In the genomic region with DNA sequence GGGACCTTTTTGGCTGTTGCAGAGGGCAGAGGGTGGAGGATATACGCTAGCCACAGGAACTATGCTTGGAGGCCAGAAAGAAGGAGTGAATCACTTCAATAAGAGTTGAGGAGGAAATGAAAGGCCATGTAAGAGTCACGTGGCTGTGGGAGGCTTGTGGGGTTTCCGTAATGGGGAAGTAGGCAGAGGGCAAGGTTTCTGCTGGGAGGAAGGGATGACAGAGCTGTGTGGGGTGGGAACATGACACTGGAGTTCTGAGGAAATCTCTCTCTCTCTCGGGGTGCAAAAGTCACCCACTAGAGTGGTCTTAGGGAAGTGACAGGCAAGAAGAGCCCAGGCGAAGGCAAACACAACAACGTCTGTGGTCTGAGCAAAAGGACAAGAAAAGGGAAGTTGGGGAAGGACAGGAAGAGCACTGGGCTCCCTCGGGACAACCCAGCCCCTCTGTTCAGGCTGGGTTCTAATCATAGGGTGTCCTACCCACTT, we compare ENCODE assay signal across 8 cellular contexts. TPM values are rescaled to one million over a fixed set of nuclear protein-coding genes. Genes with fewer than 3 reads are reported as not detected.
A peak's percentile ranks its signal among the peaks of the same experiment; 100 is the strongest.
DNase-seq lines count a peak whose midpoint lies in the region; ATAC-seq and TF ChIP-seq lines count a peak whose summit lies in the region.

No MANE protein-coding gene starts in this region.

- peak; percentile 71 for ATAC-seq in GM21381 (IDR thresholded peaks at IDR 0.05; ENCODE audit: unreplicated experiment)
- peak; percentile 55 for ATAC-seq in HG03558 (IDR thresholded peaks at IDR 0.05; ENCODE audit: extremely low read depth, unreplicated experiment)
- ATAC-seq in natural killer cell: peak; percentile 42 to 70 (median 52)

- H3K9me3 Mint-ChIP-seq in activated T-helper 1 cell treated with anti-CD3 and anti-CD28 coated beads, Interleukin-12 subunit alpha, Interleukin-12 subunit beta, Interleukin-2, Interleukin-4 antibody, amounts not matched to agents 30 ng/mL and 10 ng/mL and 1 ng/mL, durations not matched to agents 14 hours and 24 hours and 36 hours: peaks cover 4% of the 10 kb centered on the region
- H3K9me3 Mint-ChIP-seq in natural killer cell: no peaks in the 10 kb centered on the region
- H3K9me3 Mint-ChIP-seq in CD8-positive, alpha-beta memory T cell: peaks cover 0 to 16% (median 10%) of the 10 kb centered on the region in 5 donors

- H3K9me3 ChIP-seq in CD8-positive, alpha-beta memory T cell (ENCODE audit: low read length): no peaks in the 10 kb centered on the region

- POLR2A ChIA-PET in CD8-positive, alpha-beta memory T cell (lab: Charles Lee): no interaction called here

- peaks cover 5% of the 10 kb centered on the region for H3K27me3 Mint-ChIP-seq in activated T-helper 1 cell treated with anti-CD3 and anti-CD28 coated beads, Interleukin-12 subunit alpha, Interleukin-12 subunit beta, Interleukin-2, Interleukin-4 antibody, amounts not matched to agents 30 ng/mL and 10 ng/mL and 1 ng/mL, durations not matched to agents 14 hours and 24 hours and 36 hours (ENCODE audit: insufficient read depth)
- peaks cover 8 to 37% of the 10 kb centered on the region in 2 donors for H3K27me3 Mint-ChIP-seq in natural killer cell (ENCODE audit: low read depth in 2 of 2)
- peaks cover 14 to 43% of the 10 kb centered on the region in 2 donors for H3K27me3 Mint-ChIP-seq in CD8-positive, alpha-beta memory T cell

- peaks cover 21% of the 10 kb centered on the region for H3K4me1 Mint-ChIP-seq in activated T-helper 1 cell treated with anti-CD3 and anti-CD28 coated beads, Interleukin-12 subunit alpha, Interleukin-12 subunit beta, Interleukin-2, Interleukin-4 antibody, amounts not matched to agents 30 ng/mL and 10 ng/mL and 1 ng/mL, durations not matched to agents 14 hours and 24 hours and 36 hours (ENCODE audit: low read depth)
- peaks cover 10 to 23% of the 10 kb centered on the region in 2 donors for H3K4me1 Mint-ChIP-seq in natural killer cell
- H3K4me1 Mint-ChIP-seq in CD8-positive, alpha-beta memory T cell: peaks cover 9 to 11% (median 10%) of the 10 kb centered on the region in 3 donors

- no peaks in the 10 kb centered on the region for H3K36me3 Mint-ChIP-seq in activated T-helper 1 cell treated with anti-CD3 and anti-CD28 coated beads, Interleukin-12 subunit alpha, Interleukin-12 subunit beta, Interleukin-2, Interleukin-4 antibody, amounts not matched to agents 30 ng/mL and 10 ng/mL and 1 ng/mL, durations not matched to agents 14 hours and 24 hours and 36 hours (ENCODE audit: low read depth)
- H3K36me3 Mint-ChIP-seq in natural killer cell: no peaks in the 10 kb centered on the region
- peaks cover 0 to 4% (median 0%) of the 10 kb centered on the region in 3 donors for H3K36me3 Mint-ChIP-seq in CD8-positive, alpha-beta memory T cell

- intact Hi-C loops in activated T-helper 1 cell treated with anti-CD3 and anti-CD28 coated beads, Interleukin-12 subunit alpha, Interleukin-12 subunit beta, Interleukin-2, Interleukin-4 antibody, amounts not matched to agents 30 ng/mL and 10 ng/mL and 1 ng/mL, durations not matched to agents 14 hours and 24 hours and 36 hours (cut with micrococcal nuclease): loop anchor here (1.0 to 2.0 kb wide), 2 partner anchors 48 to 723 kb away; partner anchors contain the start of gene IFI16
- intact Hi-C loops in natural killer cell (cut with micrococcal nuclease): no loop called here

- no peaks in the 10 kb centered on the region for H3K4me1 ChIP-seq in CD8-positive, alpha-beta memory T cell (ENCODE audit: insufficient read depth, low read length)

- no peaks in the 10 kb centered on the region for H3K27me3 ChIP-seq in CD8-positive, alpha-beta memory T cell (ENCODE audit: insufficient read depth, low read length, poor library complexity, severe bottlenecking)

- no peak overlapping the region for H3K27ac ChIP-seq in CD8-positive, alpha-beta memory T cell (ENCODE audit: low read depth, low read length)

- H3K4me3 ChIP-seq in CD8-positive, alpha-beta memory T cell (ENCODE audit: low read length): no peak overlapping the region

- DNase-seq in GM13976 (ENCODE audit: low spot score) (peak; percentile 37), natural killer cell (no peak), DMS79 (lab: John Stamatoyannopoulos, UW) (no peak)
- no peak for DNase-seq in activated T-helper 1 cell treated with anti-CD3 and anti-CD28 coated beads, Interleukin-12 subunit alpha, Interleukin-12 subunit beta, Interleukin-2, Interleukin-4 antibody, amounts not matched to agents 30 ng/mL and 10 ng/mL and 1 ng/mL, durations not matched to agents 14 hours and 24 hours and 36 hours (ENCODE audit: low spot score)
- DNase-seq in effector CD8-positive, alpha-beta T cell (lab: John Stamatoyannopoulos, UW): no peak
- DNase-seq in CD8-positive, alpha-beta memory T cell: no peak

- H3K4me3 Mint-ChIP-seq in activated T-helper 1 cell treated with anti-CD3 and anti-CD28 coated beads, Interleukin-12 subunit alpha, Interleukin-12 subunit beta, Interleukin-2, Interleukin-4 antibody, amounts not matched to agents 30 ng/mL and 10 ng/mL and 1 ng/mL, durations not matched to agents 14 hours and 24 hours and 36 hours: no peak overlapping the region
- H3K4me3 Mint-ChIP-seq in natural killer cell: no peak overlapping the region
- H3K4me3 Mint-ChIP-seq in CD8-positive, alpha-beta memory T cell: peak overlapping the region in 1 of 7 donors; percentile 2

- H3K36me3 ChIP-seq in CD8-positive, alpha-beta memory T cell (ENCODE audit: insufficient read depth, low read length): no peaks in the 10 kb centered on the region

- CTCF ChIA-PET in CD8-positive, alpha-beta memory T cell (lab: Charles Lee): no interaction called here

- TF ChIP-seq CTCF in GM13976 (IDR thresholded peaks at IDR 0.05; ENCODE audit: borderline replicate concordance, control extremely low read depth, extremely low read depth, insufficient read depth, missing control alignments) (no peak), natural killer cell (IDR thresholded peaks at IDR 0.05) (no peak)

- H3K27ac Mint-ChIP-seq in activated T-helper 1 cell treated with anti-CD3 and anti-CD28 coated beads, Interleukin-12 subunit alpha, Interleukin-12 subunit beta, Interleukin-2, Interleukin-4 antibody, amounts not matched to agents 30 ng/mL and 10 ng/mL and 1 ng/mL, durations not matched to agents 14 hours and 24 hours and 36 hours: peak overlapping the region; percentile 68
- peak overlapping the region in 1 of 2 donors; percentile 11 for H3K27ac Mint-ChIP-seq in natural killer cell
- H3K27ac Mint-ChIP-seq in CD8-positive, alpha-beta memory T cell: peak overlapping the region in 2 of 8 donors; percentile 35 to 51

- in situ Hi-C loops in GM13976 (cut with MboI; ENCODE audit: low sequenced_read_pairs, unreplicated experiment): no loop called here

RNA-seq across cellular contexts. Expression of gene CD1C, which starts 3.9 kb away (rescaled TPM):
- total RNA-seq in activated T-helper 1 cell treated with anti-CD3 and anti-CD28 coated beads, Interleukin-12 subunit alpha, Interleukin-12 subunit beta, Interleukin-2, Interleukin-4 antibody, amounts not matched to agents 30 ng/mL and 10 ng/mL and 1 ng/mL, durations not matched to agents 14 hours and 24 hours and 36 hours: 0.20 and 0.23 TPM in 2 replicates
- 1 to 10 TPM in 2 of 3 donors, not detected in 1; 1.2 to 4.6 TPM for total RNA-seq in natural killer cell
- under 1 TPM; 0.31 to 0.37 TPM for total RNA-seq in CD8-positive, alpha-beta memory T cell
- polyA plus RNA-seq in CD8-positive, alpha-beta memory T cell: not detected

RNA-seq across cellular contexts. Expression of gene CD1A, which starts 31.6 kb away (rescaled TPM):
- total RNA-seq in activated T-helper 1 cell treated with anti-CD3 and anti-CD28 coated beads, Interleukin-12 subunit alpha, Interleukin-12 subunit beta, Interleukin-2, Interleukin-4 antibody, amounts not matched to agents 30 ng/mL and 10 ng/mL and 1 ng/mL, durations not matched to agents 14 hours and 24 hours and 36 hours: not detected in 2 replicates
- total RNA-seq in natural killer cell: not detected
- total RNA-seq in CD8-positive, alpha-beta memory T cell: under 1 TPM; 0.09 to 0.13 TPM
- not detected for polyA plus RNA-seq in CD8-positive, alpha-beta memory T cell

RNA-seq across cellular contexts. Expression of gene CD1B, which starts 45.5 kb away (rescaled TPM):
- total RNA-seq in activated T-helper 1 cell treated with anti-CD3 and anti-CD28 coated beads, Interleukin-12 subunit alpha, Interleukin-12 subunit beta, Interleukin-2, Interleukin-4 antibody, amounts not matched to agents 30 ng/mL and 10 ng/mL and 1 ng/mL, durations not matched to agents 14 hours and 24 hours and 36 hours: not detected in 2 replicates
- total RNA-seq in natural killer cell: not detected
- total RNA-seq in CD8-positive, alpha-beta memory T cell: not detected
- polyA plus RNA-seq in CD8-positive, alpha-beta memory T cell: not detected
